Comparison of ENCODE assay signal across 8 cellular contexts in genomic region chr16:30775131-30775380, GRCh38. TPM values are rescaled to one million over a fixed set of nuclear protein-coding genes. Genes with fewer than 3 reads are reported as not detected.
DNase-seq lines count a peak whose midpoint lies in the region; ATAC-seq, FAIRE-seq and TF ChIP-seq lines count a peak whose summit lies in the region.

No MANE protein-coding gene starts in this region.

- TF ChIP-seq CTCF in left ventricle myocardium inferior (IDR thresholded peaks at IDR 0.05; ENCODE audit: borderline replicate concordance) (no peak), mucosa of descending colon (IDR thresholded peaks at IDR 0.05) (no peak)

- ATAC-seq in left ventricle myocardium superior (no peak), mucosa of descending colon (no peak), aorta (ENCODE audit: low FRiP score) (no peak), GM18868 (IDR thresholded peaks at IDR 0.05; ENCODE audit: unreplicated experiment) (no peak)

- H3K36me3 ChIP-seq in left ventricle myocardium inferior (peaks cover 45% of the 10 kb centered on the region), mucosa of descending colon (ENCODE audit: low read depth) (peaks cover 4% of the 10 kb centered on the region), aorta (ENCODE audit: control insufficient read depth in 1 of 2, insufficient read depth in 2 of 2, low read length in 1 of 2) (peaks cover 0 to 6% of the 10 kb centered on the region in 2 donors)

- H3K4me1 ChIP-seq in left ventricle myocardium inferior (peaks cover 53% of the 10 kb centered on the region), mucosa of descending colon (ENCODE audit: low read depth) (peaks cover 29% of the 10 kb centered on the region), aorta (ENCODE audit: control insufficient read depth in 1 of 2, insufficient read depth in 2 of 2, low read length in 2 of 2) (no peaks in the 10 kb centered on the region)

- DNase-seq in left ventricle myocardium inferior, result no peak
- DNase-seq in left ventricle myocardium superior, result no peak
- no peak for DNase-seq in caudate nucleus (lab: John Stamatoyannopoulos, UW)
- no peak for DNase-seq in mucosa of descending colon
- DNase-seq in aorta, result no peak
- no peak for DNase-seq in NCI-H2171 (lab: John Stamatoyannopoulos, UW)
- no peak for DNase-seq in RCC 7860 (ENCODE audit: low spot score)

- intact Hi-C loops in left ventricle myocardium inferior (cut with micrococcal nuclease), result no loop called here
- intact Hi-C loops in left ventricle myocardium superior (cut with micrococcal nuclease), result no loop called here
- intact Hi-C loops in mucosa of descending colon (cut with DNase I, micrococcal nuclease), result no loop called here
- intact Hi-C loops in aorta (cut with DNase I), result no loop called here

- H3K27me3 ChIP-seq in left ventricle myocardium inferior (ENCODE audit: low read depth), result no peaks in the 10 kb centered on the region
- no peaks in the 10 kb centered on the region for H3K27me3 ChIP-seq in aorta (ENCODE audit: control insufficient read depth in 1 of 2, insufficient read depth in 2 of 2, low read length in 1 of 2)

- peak overlapping the region; percentile 97 for H3K27ac ChIP-seq in left ventricle myocardium inferior (replicated peaks)
- H3K27ac ChIP-seq in caudate nucleus (ENCODE audit: low read depth, low read length), result peak overlapping the region; percentile 62
- peak overlapping the region in 1 of 2 donors; percentile 55 for H3K27ac ChIP-seq in aorta (ENCODE audit: low read depth in 1 of 2, low read length in 2 of 2)

- H3K9me3 ChIP-seq in left ventricle myocardium inferior (replicated peaks) (no peaks in the 10 kb centered on the region), mucosa of descending colon (no peaks in the 10 kb centered on the region), aorta (ENCODE audit: control insufficient read depth, low read length) (no peaks in the 10 kb centered on the region)

- WGBS in aorta, 2 donors, result 6 to 7% methylated on average over 14 of the region's 14 CpGs

- H3K4me3 ChIP-seq in left ventricle myocardium inferior (peak overlapping the region; percentile 90), mucosa of descending colon (peak overlapping the region; percentile 50), aorta (ENCODE audit: low read length in 2 of 2) (peak overlapping the region; percentile 41 to 70)

- FAIRE-seq in RCC 7860 (lab: Jason Lieb, UNC), result no peak

RNA-seq across cellular contexts. Expression of gene ZNF629, which starts 11.9 kb away (rescaled TPM):
- total RNA-seq in left ventricle myocardium inferior (21.1 TPM), left ventricle myocardium superior (19.2 TPM), mucosa of descending colon (10 to 100 TPM; 13.4 to 14.9 (median 14.6) TPM), aorta (10 to 100 TPM; 11.8 to 13.4 TPM)
- 1 to 10 TPM; 2.1 to 6.7 TPM for polyA plus RNA-seq in aorta

RNA-seq across cellular contexts. Expression of gene RNF40, which starts 12.9 kb away (rescaled TPM):
- total RNA-seq in left ventricle myocardium inferior (35.6 TPM), left ventricle myocardium superior (49.3 TPM), mucosa of descending colon (100 to 1,000 TPM in 1 of 3 donors, 10 to 100 TPM in 2; 87.6 to 110 (median 96.3) TPM), aorta (10 to 100 TPM; 73.9 to 90.2 TPM)
- polyA plus RNA-seq in aorta, result 10 to 100 TPM; 22.7 to 59.5 TPM

RNA-seq across cellular contexts. Expression of gene CFAP119, which starts 13.2 kb away (rescaled TPM):
- 0.69 TPM for total RNA-seq in left ventricle myocardium inferior
- total RNA-seq in left ventricle myocardium superior, result 1.1 TPM
- 1 to 10 TPM; 4.6 to 5.5 (median 5.1) TPM for total RNA-seq in mucosa of descending colon
- 1 to 10 TPM in 1 of 2 donors, under 1 TPM in 1; 0.52 to 2.7 TPM for total RNA-seq in aorta
- polyA plus RNA-seq in aorta, result 1 to 10 TPM in 1 of 2 donors, under 1 TPM in 1; 0.88 to 9.8 TPM

RNA-seq across cellular contexts. Expression of gene PHKG2, which starts 26.8 kb away (rescaled TPM):
- total RNA-seq in left ventricle myocardium inferior (15.6 TPM), left ventricle myocardium superior (16.7 TPM), mucosa of descending colon (10 to 100 TPM; 32.1 to 37.6 (median 33.0) TPM), aorta (10 to 100 TPM; 15.8 to 20.8 TPM)
- polyA plus RNA-seq in aorta, result 10 to 100 TPM; 12.3 to 36.0 TPM
